In the genomic region with DNA sequence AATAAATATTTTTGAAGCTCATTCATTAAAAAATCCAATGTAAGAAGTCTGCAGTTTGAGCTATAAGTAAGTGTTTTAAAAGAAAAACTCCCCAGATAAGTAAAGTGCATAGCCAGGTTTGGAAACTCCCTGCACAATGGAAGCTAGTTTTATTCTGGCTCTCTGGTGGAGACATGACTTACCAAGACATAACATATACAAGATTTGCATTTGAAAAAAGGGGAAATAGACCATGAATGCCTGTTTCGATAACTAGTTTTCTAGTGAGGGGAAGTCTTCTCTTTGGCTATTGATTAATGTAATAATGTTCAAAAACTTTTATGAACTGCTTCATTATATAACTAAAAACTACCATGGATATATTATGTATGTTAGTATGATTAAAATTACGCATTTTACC, we compare ENCODE assay signal across 13 cellular contexts.
DNase-seq lines count a peak whose midpoint lies in the region; ATAC-seq and TF ChIP-seq lines count a peak whose summit lies in the region.
"Had no signal": no experiment of that assay in that cellular context is flagged by ENCODE, and none has a peak within 500 bp of the region (broad histone marks: within the 10 kb centered on the region; RNA-seq: fewer than 3 reads in every experiment).

No MANE protein-coding gene starts in this region.

- H3K27ac ChIP-seq in tibial artery = no peak overlapping the region

- H3K27ac Mint-ChIP-seq in T-helper 17 cell = no peak overlapping the region

- peaks cover 0 to 2% (median 0%) of the 10 kb centered on the region in 4 donors for H3K4me1 ChIP-seq in tibial artery

- TF ChIP-seq CTCF in tibial artery (IDR thresholded peaks at IDR 0.05) = no peak

- H3K36me3 Mint-ChIP-seq in T-helper 17 cell (ENCODE audit: low read depth) = peaks cover 6% of the 10 kb centered on the region

- ATAC-seq in GM18861 (IDR thresholded peaks at IDR 0.05; ENCODE audit: unreplicated experiment) (peak; percentile 99), GM21423 (IDR thresholded peaks at IDR 0.05; ENCODE audit: unreplicated experiment) (peak; percentile 97), HG02981 (IDR thresholded peaks at IDR 0.05; ENCODE audit: unreplicated experiment) (peak; percentile 98), HG03575 (IDR thresholded peaks at IDR 0.05; ENCODE audit: extremely low read depth, insufficient number of reproducible peaks, low FRiP score, unreplicated experiment) (peak; percentile 84), T-helper 17 cell (no peak)

- no peaks in the 10 kb centered on the region for H3K9me3 ChIP-seq in T-helper 17 cell (ENCODE audit: control insufficient read depth, low read length, poor library complexity, severe bottlenecking)
- H3K9me3 ChIP-seq in tibial artery = no peaks in the 10 kb centered on the region

- H3K4me3 ChIP-seq in tibial artery = no peak overlapping the region

- H3K36me3 ChIP-seq in tibial artery = no peaks in the 10 kb centered on the region

- H3K27me3 Mint-ChIP-seq in T-helper 17 cell = no peaks in the 10 kb centered on the region

- H3K4me1 Mint-ChIP-seq in T-helper 17 cell = peaks cover 8% of the 10 kb centered on the region
- H3K4me1 Mint-ChIP-seq: CD14-positive monocyte had no signal

- H3K27me3 ChIP-seq in tibial artery = no peaks in the 10 kb centered on the region

- H3K4me3 Mint-ChIP-seq in T-helper 17 cell = no peak overlapping the region
- H3K4me3 Mint-ChIP-seq: CD14-positive monocyte had no signal

- intact Hi-C loops in tibial artery (cut with DNase I; ENCODE audit: low total_unique reads) = no loop called here

- no peak for DNase-seq in DMS 273 (lab: John Stamatoyannopoulos, UW; ENCODE audit: unreplicated experiment)
- DNase-seq in NCI-H1105 (lab: John Stamatoyannopoulos, UW) = no peak
- DNase-seq in T-helper 17 cell = no peak
- DNase-seq in tibial artery = no peak
- DNase-seq: activated T-cell treated with anti-CD3 and anti-CD28 coated beads, Interleukin-2, amount 50 U/mL, for 1 hour; NCI-H526 treated with DMSO at 0.1 percent for 48 hours; occipital lobe; stimulated activated CD4-positive, alpha-beta T cell treated with anti-CD3 and anti-CD28 coated beads, Interleukin-15, amount 100 ng/mL, for 24 hours had no signal
